ENCODE assay signal across 8 cellular contexts in genomic region chr9:19102181-19102630, GRCh38. TPM values are rescaled to one million over a fixed set of nuclear protein-coding genes. Genes with fewer than 3 reads are reported as not detected.
A peak's percentile ranks its signal among the peaks of the same experiment; 100 is the strongest.
DNase-seq lines count a peak whose midpoint lies in the region; ATAC-seq and TF ChIP-seq lines count a peak whose summit lies in the region.

No MANE protein-coding gene starts in this region.

- ATAC-seq in GM21360 (IDR thresholded peaks at IDR 0.05; ENCODE audit: unreplicated experiment) (peak; percentile 29), HG03571 (IDR thresholded peaks at IDR 0.05; ENCODE audit: unreplicated experiment) (peak; percentile 35), GM18520 (IDR thresholded peaks at IDR 0.05; ENCODE audit: unreplicated experiment) (no peak)

- H3K4me1 Mint-ChIP-seq in MCF 10A (ENCODE audit: insufficient read depth, unreplicated experiment): peaks cover 12% of the 10 kb centered on the region

- peak overlapping the region; percentile 87 for H3K27ac Mint-ChIP-seq in MCF 10A (ENCODE audit: low read depth, unreplicated experiment)

- POLR2A ChIA-PET in MCF 10A (lab: Yijun Ruan, JAX): interaction anchor here (0.7 to 3.0 kb wide), 13 partner anchors 12 to 278 kb away, joined by 3 to 12 read pairs (median 3); partner anchors contain the start of genes DENND4C, RPS6 and RRAGA

- peak overlapping the region; percentile 71 for H3K4me3 ChIP-seq in kidney epithelial cell (ENCODE audit: low read depth, low read length)

- H3K27me3 ChIP-seq in kidney epithelial cell (ENCODE audit: control insufficient read depth, insufficient read depth, low read length): no peaks in the 10 kb centered on the region

- H3K36me3 Mint-ChIP-seq in MCF 10A (ENCODE audit: insufficient read depth, unreplicated experiment): peaks cover 8% of the 10 kb centered on the region

- BruUV-seq in MCF 10A (replicated peaks; lab: Mats Ljungman, UMichigan): TSS peak; percentile 55

- intact Hi-C loops in MCF 10A (cut with micrococcal nuclease): loop anchor here (1.0 to 2.0 kb wide), 3 partner anchors 61 to 129 kb away; partner anchors contain the start of gene DENND4C

- TF ChIP-seq CTCF in MCF 10A (IDR thresholded peaks at IDR 0.05; ENCODE audit: unreplicated experiment) (no peak), kidney epithelial cell (IDR thresholded peaks at IDR 0.05; ENCODE audit: insufficient read depth, low read length, poor library complexity, severe bottlenecking) (no peak)

- peak; percentile 49 for DNase-seq in D341Med (ENCODE audit: low spot score)
- peak in 3 of 5 donors; percentile 4 to 52 (median 14) for DNase-seq in T-helper 1 cell
- peak; percentile 37 for DNase-seq in MCF 10A (ENCODE audit: unreplicated experiment)
- no peak for DNase-seq in kidney epithelial cell (ENCODE audit: low read depth)
- DNase-seq in stimulated activated CD4-positive, alpha-beta T cell treated with anti-CD3 and anti-CD28 coated beads, Interleukin-4, amount 100 ng/mL, for 48 hours (ENCODE audit: low read depth in 2 of 2): peak; percentile 0 to 16

- H3K36me3 ChIP-seq in kidney epithelial cell (ENCODE audit: control insufficient read depth, insufficient read depth, low read length): no peaks in the 10 kb centered on the region

- H3K27me3 Mint-ChIP-seq in MCF 10A (ENCODE audit: insufficient read depth, unreplicated experiment): no peaks in the 10 kb centered on the region

- CTCF ChIA-PET in MCF 10A (lab: Yijun Ruan, JAX): interaction anchor here (0.6 to 1.5 kb wide), 2 partner anchors 72 to 1351 kb away, joined by 3 to 5 read pairs; no protein-coding TSS in a partner anchor

- H3K9me3 Mint-ChIP-seq in MCF 10A (ENCODE audit: unreplicated experiment): no peaks in the 10 kb centered on the region

- H3K4me3 Mint-ChIP-seq in MCF 10A (ENCODE audit: unreplicated experiment): peak overlapping the region; percentile 88

RNA-seq across cellular contexts. Expression of gene HAUS6, which starts 0.5 kb away (rescaled TPM):
- total RNA-seq in MCF 10A (2022) (15.8 and 16.2 TPM in 2 replicates), kidney epithelial cell (15.5 and 18.0 TPM in 2 replicates)

RNA-seq across cellular contexts. Expression of gene PLIN2, which starts 25.1 kb away (rescaled TPM):
- not detected in 2 replicates for total RNA-seq in MCF 10A (2022)
- 70.4 and 83.6 TPM in 2 replicates for total RNA-seq in kidney epithelial cell

RNA-seq across cellular contexts. Expression of gene RRAGA, which starts 53.0 kb away (rescaled TPM):
- total RNA-seq in MCF 10A (2022) (44.0 and 50.3 TPM in 2 replicates), kidney epithelial cell (54.6 and 61.4 TPM in 2 replicates)

Comparison
In these comparisons a context has a peak if more than half of its experiments do, and no peak if none do; other contexts are left out.
1. RNA of gene PLIN2, which starts 25.1 kb away (total RNA-seq): 70.4 to 83.6 TPM in kidney epithelial cell; not detected in MCF 10A; every median in the first group is over 10 times any median in the second.